In the genomic region with DNA sequence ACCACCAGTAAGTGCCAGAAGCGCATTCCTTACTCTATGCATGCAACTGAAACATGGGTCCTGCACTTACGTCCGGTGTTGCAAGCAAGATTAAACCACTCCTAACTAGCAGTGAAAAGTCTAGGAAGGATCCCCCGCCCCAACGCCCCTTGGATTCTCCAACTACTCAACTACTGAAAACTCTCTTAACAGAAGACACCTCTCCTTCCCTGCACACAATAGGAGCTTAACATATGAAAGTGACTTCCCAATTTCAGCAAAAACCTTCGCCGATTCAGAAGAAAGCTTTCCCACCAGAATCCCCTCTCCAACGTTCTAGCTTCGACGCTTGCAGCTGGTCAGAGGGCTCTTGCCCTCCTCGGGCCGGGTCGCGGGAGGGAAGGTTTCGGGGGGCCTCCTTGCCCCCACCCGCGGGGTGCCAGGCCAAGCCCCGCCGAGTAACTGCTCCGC, we compare ENCODE assay signal across 8 cellular contexts. TPM values are rescaled to one million over a fixed set of nuclear protein-coding genes. Genes with fewer than 3 reads are reported as not detected.
DNase-seq lines count a peak whose midpoint lies in the region; ATAC-seq and TF ChIP-seq lines count a peak whose summit lies in the region.

No MANE protein-coding gene starts in this region.

- peaks cover 0 to 10% of the 10 kb centered on the region in 2 donors for H3K4me1 ChIP-seq in ascending aorta

- H3K9me3 Mint-ChIP-seq in stimulated activated naive B cell treated with anti-CD40 and anti-IgM and Interleukin-4, amounts not matched to agents 10 μg/mL and 1 μg/mL and 100 μg/mL, for 72 hours: peaks cover 4% of the 10 kb centered on the region in 2 donors

- peaks cover 17 to 28% of the 10 kb centered on the region in 2 donors for H3K4me1 Mint-ChIP-seq in stimulated activated naive B cell treated with anti-CD40 and anti-IgM and Interleukin-4, amounts not matched to agents 10 μg/mL and 1 μg/mL and 100 μg/mL, for 72 hours

- peak; percentile 34 for DNase-seq in SIG-M5 treated with dmso at 0.1 percent for 504 hours (lab: John Stamatoyannopoulos, UW; ENCODE audit: unreplicated experiment)
- DNase-seq in SIG-M5 (lab: John Stamatoyannopoulos, UW): no peak
- peak; percentile 31 for DNase-seq in MV-4-11 (lab: John Stamatoyannopoulos, UW)
- DNase-seq in ascending aorta (ENCODE audit: low spot score in 2 of 2): no peak
- DNase-seq in stimulated activated naive B cell treated with anti-CD40 and anti-IgM and Interleukin-4, amounts not matched to agents 10 μg/mL and 1 μg/mL and 100 μg/mL, for 72 hours: no peak
- DNase-seq in inferior parietal cortex (ENCODE audit: extremely low spot score): no peak
- DNase-seq in HT-29 (ENCODE audit: low spot score): no peak

- peak overlapping the region; percentile 98 for H3K27ac Mint-ChIP-seq in stimulated activated naive B cell treated with anti-CD40 and anti-IgM and Interleukin-4, amounts not matched to agents 10 μg/mL and 1 μg/mL and 100 μg/mL, for 72 hours

- intact Hi-C loops in ascending aorta (cut with DNase I): loop anchor here (1.0 to 10.0 kb wide), 8 partner anchors 17 to 359 kb away; a partner anchor contains a TSS

- no peaks in the 10 kb centered on the region for H3K27me3 Mint-ChIP-seq in stimulated activated naive B cell treated with anti-CD40 and anti-IgM and Interleukin-4, amounts not matched to agents 10 μg/mL and 1 μg/mL and 100 μg/mL, for 72 hours

- ATAC-seq in stimulated activated naive B cell treated with anti-CD40 and anti-IgM and Interleukin-4, amounts not matched to agents 10 μg/mL and 1 μg/mL and 100 μg/mL, for 72 hours (replicated peaks): no peak

- no peak for TF ChIP-seq CTCF in ascending aorta (IDR thresholded peaks at IDR 0.05)

- peaks cover 0 to 15% of the 10 kb centered on the region in 2 donors for H3K36me3 ChIP-seq in ascending aorta

- H3K27ac ChIP-seq in ascending aorta: peak overlapping the region; percentile 84 to 95

- peak overlapping the region; percentile 97 to 98 for H3K4me3 Mint-ChIP-seq in stimulated activated naive B cell treated with anti-CD40 and anti-IgM and Interleukin-4, amounts not matched to agents 10 μg/mL and 1 μg/mL and 100 μg/mL, for 72 hours

- peaks cover 4 to 6% of the 10 kb centered on the region in 2 donors for H3K36me3 Mint-ChIP-seq in stimulated activated naive B cell treated with anti-CD40 and anti-IgM and Interleukin-4, amounts not matched to agents 10 μg/mL and 1 μg/mL and 100 μg/mL, for 72 hours

- peak overlapping the region; percentile 84 to 86 for H3K4me3 ChIP-seq in ascending aorta
- peak overlapping the region; percentile 87 for H3K4me3 ChIP-seq in iPS-18c (ENCODE audit: insufficient read depth, low read depth, low read length)

- H3K27me3 ChIP-seq in ascending aorta: no peaks in the 10 kb centered on the region

- no peaks in the 10 kb centered on the region for H3K9me3 ChIP-seq in ascending aorta
- H3K9me3 ChIP-seq in iPS-18c (ENCODE audit: control insufficient read depth, insufficient read depth, low read length): no peaks in the 10 kb centered on the region

RNA-seq across cellular contexts. Expression of a gene that starts 0.6 kb away (rescaled TPM):
- 54.6 TPM for total RNA-seq in ascending aorta
- 34.8 and 43.1 TPM in 2 replicates for total RNA-seq in HT-29 (2014; rRNA removed; shearing (Covaris generic))

RNA-seq across cellular contexts. Expression of a gene that starts 9.8 kb away (rescaled TPM):
- 1.3 TPM for total RNA-seq in ascending aorta
- 4.8 and 5.4 TPM in 2 replicates for total RNA-seq in HT-29 (2014; rRNA removed; shearing (Covaris generic))

Comparison
In these comparisons a context has a peak if more than half of its experiments do, and no peak if none do; other contexts are left out.
1. DNase-seq: peak in SIG-M5 treated with dmso at 0.1 percent for 504 hours (single experiment) and MV-4-11 (single experiment); none in SIG-M5 (single experiment), ascending aorta (0 of 2), stimulated activated naive B cell treated with anti-CD40 and anti-IgM and Interleukin-4, amounts not matched to agents 10 μg/mL and 1 μg/mL and 100 μg/mL, for 72 hours (single experiment), inferior parietal cortex (single experiment) and HT-29 (single experiment).